ENCODE assay signal across 1 cellular context in the genomic region with DNA sequence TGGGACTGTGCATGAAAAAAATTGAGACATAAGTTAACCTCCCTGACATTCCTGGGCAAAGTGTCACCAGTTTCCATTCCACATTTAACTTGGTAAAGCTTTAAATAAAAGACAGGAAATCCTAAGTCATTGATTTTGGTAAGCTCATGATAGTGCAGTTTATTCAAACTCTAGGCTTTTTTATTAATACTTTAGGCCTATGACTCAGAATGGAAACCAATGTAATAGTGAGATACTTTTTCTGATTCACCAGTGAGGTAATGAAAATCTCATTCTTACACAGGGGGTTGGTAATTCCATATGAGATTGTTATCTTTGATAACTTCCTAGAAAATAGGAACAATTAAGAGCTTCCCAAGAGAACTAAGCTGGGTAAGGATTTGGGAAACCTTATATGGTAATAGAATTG.
TF ChIP-seq lines count a peak whose summit lies in the region.

No MANE protein-coding gene starts in this region.

TF ChIP-seq in endothelial cell of umbilical vein, 7 proteins besides CTCF, POLR2A, EP300 and RAD21 (continued from another document):
- no peak for TF ChIP-seq EZH2 (IDR thresholded peaks at IDR 0.05; ENCODE audit: borderline replicate concordance, low read depth, low read length, severe bottlenecking)
- TF ChIP-seq JUN (IDR thresholded peaks at IDR 0.05; ENCODE audit: borderline replicate concordance, insufficient read depth, insufficient read length, low read depth): peak; percentile 98
- TF ChIP-seq GATA2 (IDR thresholded peaks at IDR 0.05; ENCODE audit: insufficient read depth, insufficient read length, low read depth, low read length): peak; percentile 97
- TF ChIP-seq MYC (IDR thresholded peaks at IDR 0.05; ENCODE audit: low read depth, low read length): no peak
- TF ChIP-seq, protein P1, sequence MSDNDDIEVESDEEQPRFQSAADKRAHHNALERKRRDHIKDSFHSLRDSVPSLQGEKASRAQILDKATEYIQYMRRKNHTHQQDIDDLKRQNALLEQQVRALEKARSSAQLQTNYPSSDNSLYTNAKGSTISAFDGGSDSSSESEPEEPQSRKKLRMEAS (IDR thresholded peaks at IDR 0.05; ENCODE audit: insufficient read depth, insufficient read length): no peak
- peak; percentile 29 for TF ChIP-seq POLR2AphosphoS5 (IDR thresholded peaks at IDR 0.05; ENCODE audit: insufficient read depth, low read depth, low read length)
TF ChIP-seq in endothelial cell of umbilical vein: peak in this region for 4.
